ENCODE assay signal across 8 cellular contexts in the genomic region with DNA sequence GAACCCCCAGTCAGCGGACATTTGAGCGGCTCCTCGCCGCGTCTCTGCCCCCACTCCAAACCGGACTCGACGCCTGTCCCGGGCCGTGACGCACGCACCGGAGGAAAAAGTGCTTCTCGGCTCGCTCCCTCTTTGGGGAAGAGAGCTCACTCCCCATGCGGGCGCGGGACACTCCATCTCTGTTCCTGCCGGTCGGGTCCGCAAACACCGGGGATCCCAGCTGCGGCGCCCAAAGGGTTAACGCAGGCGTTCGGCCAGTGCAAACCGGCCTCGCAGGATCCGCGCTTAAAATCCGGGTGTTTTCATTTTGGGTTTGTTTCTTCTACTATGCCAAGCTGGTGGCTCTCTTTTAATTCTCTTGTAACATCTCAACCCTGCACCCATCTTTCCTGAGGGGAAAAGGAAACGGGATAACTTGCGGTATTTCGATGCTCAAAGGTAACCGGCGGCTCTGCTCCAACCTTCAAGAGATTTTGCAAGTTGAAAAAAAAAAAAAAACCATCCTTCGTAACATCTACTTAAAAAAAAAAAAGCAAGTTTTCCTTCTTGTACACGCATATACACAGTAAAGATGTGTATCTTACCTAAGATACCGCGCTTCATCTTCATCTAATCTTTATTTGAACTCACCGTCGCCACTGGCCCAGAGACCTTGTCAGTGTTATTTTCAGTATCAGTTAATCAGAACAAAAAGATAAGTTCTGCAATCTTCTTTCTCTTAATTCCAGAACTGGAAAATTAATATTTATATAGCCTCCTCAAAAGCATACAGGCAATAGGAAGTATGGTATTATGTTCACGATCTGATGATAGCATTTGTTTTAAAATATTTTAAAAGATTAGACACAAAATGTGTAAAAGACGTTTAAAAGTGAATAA. TPM values are rescaled to one million over a fixed set of nuclear protein-coding genes. Genes with fewer than 3 reads are reported as not detected.
DNase-seq lines count a peak whose midpoint lies in the region; ATAC-seq and TF ChIP-seq lines count a peak whose summit lies in the region.

No MANE protein-coding gene starts in this region.

- no peak for TF ChIP-seq CTCF in WI38 (IDR thresholded peaks at IDR 0.05; ENCODE audit: low read depth, low read length)

- H3K4me3 ChIP-seq in WI38 (ENCODE audit: low read depth, low read length) = peak overlapping the region; percentile 89

- peak; percentile 1 for ATAC-seq in HG03175 (IDR thresholded peaks at IDR 0.05; ENCODE audit: unreplicated experiment)

- H3K27ac ChIP-seq in epithelial cell of prostate (peak overlapping the region; percentile 94), temporal lobe (ENCODE audit: low read depth, low read length) (peak overlapping the region; percentile 95)

- peak; percentile 56 for DNase-seq in NCI-H510A treated with DMSO at 0.1 percent for 48 hours (lab: John Stamatoyannopoulos, UW)
- DNase-seq in NCI-H510A (lab: John Stamatoyannopoulos, UW) = no peak
- DNase-seq in epithelial cell of prostate (ENCODE audit: low read depth, low spot score) = no peak
- DNase-seq in myocyte (ENCODE audit: low read depth) = peak; percentile 75
- no peak for DNase-seq in NCI-H1436 treated with DMSO at 0.1 percent for 48 hours (lab: John Stamatoyannopoulos, UW)

RNA-seq across cellular contexts. Expression of a gene that starts 1.6 kb away (rescaled TPM):
- total RNA-seq in myocyte (232 and 354 TPM in 2 replicates), temporal lobe (171 TPM)
- 88.1 TPM for polyA plus RNA-seq in myocyte (2012)

Comparison
In these comparisons a context has a peak if more than half of its experiments do, and no peak if none do; other contexts are left out.
1. DNase-seq: peak in NCI-H510A treated with DMSO at 0.1 percent for 48 hours (single experiment) and myocyte (single experiment); none in NCI-H510A (single experiment), epithelial cell of prostate (single experiment) and NCI-H1436 treated with DMSO at 0.1 percent for 48 hours (single experiment).